ENCODE assay signal across 21 cellular contexts in the genomic region with DNA sequence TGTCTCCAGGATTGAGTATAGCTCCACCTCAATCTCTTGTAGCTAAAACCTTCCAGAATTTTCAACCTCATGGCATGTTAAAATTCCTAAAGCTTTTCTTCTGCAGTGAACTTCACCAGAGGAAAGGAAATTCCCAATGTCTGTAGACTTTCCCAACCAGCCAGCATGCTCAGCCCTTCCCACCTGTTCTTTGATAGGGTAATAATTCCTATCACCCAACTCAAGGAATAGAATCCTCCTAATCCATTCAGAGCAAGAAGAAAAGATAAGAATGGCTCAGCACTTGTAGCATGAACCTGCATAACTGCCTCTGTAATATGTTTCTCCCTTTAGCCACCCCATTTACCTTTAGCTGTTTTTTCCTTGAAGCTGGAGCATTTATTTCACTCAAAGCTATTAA.
"Had no signal": no experiment of that assay in that cellular context is flagged by ENCODE, and none has a peak within 500 bp of the region (broad histone marks: within the 10 kb centered on the region; RNA-seq: fewer than 3 reads in every experiment).

No MANE protein-coding gene starts in this region.

- H3K4me3 Mint-ChIP-seq: activated CD4-positive, alpha-beta memory T cell treated with anti-CD3 and anti-CD28 coated beads for 36 hours; activated naive CD4-positive, alpha-beta T cell treated with anti-CD3 and anti-CD28 coated beads, Interleukin-2, amount 10 ng/mL, durations not matched to agents 7 days and 5 days; activated T-cell treated with anti-CD3 and anti-CD28 coated beads, Interleukin-2, amount 50 U/mL, for 72 hours; natural killer cell treated with Interleukin-12 subunit alpha and Interleukin-12 subunit beta and Interleukin-15 and Interleukin-18, amount 100 ng/mL, for 72 hours; stimulated activated naive CD8-positive, alpha-beta T cell treated with anti-CD3 and anti-CD28 coated beads, Interleukin-15, Interleukin-2, amounts not matched to agents 100 ng/mL and 50 ng/mL, for 24 hours; T-helper 17 cell had no signal

- H3K27ac ChIP-seq: brain microvascular endothelial cell, dorsolateral prefrontal cortex, lower lobe of right lung, ovary had no signal

- H3K9me3 ChIP-seq: heart right ventricle, lower lobe of right lung, ovary, prostate gland, tibial nerve had no signal

- H3K4me3 ChIP-seq: dorsolateral prefrontal cortex, heart right ventricle, lower lobe of right lung, ovary, prostate gland, tibial nerve had no signal

- H3K27me3 ChIP-seq: brain microvascular endothelial cell, heart right ventricle, ovary, tibial nerve had no signal

- H3K4me1 ChIP-seq: prostate gland had no signal

- H3K36me3 Mint-ChIP-seq: activated CD4-positive, alpha-beta memory T cell treated with anti-CD3 and anti-CD28 coated beads for 36 hours; natural killer cell treated with Interleukin-12 subunit alpha and Interleukin-12 subunit beta and Interleukin-15 and Interleukin-18, amount 100 ng/mL, for 72 hours had no signal

- H3K36me3 ChIP-seq: brain microvascular endothelial cell, heart right ventricle, lower lobe of right lung, ovary, prostate gland, tibial nerve had no signal

- H3K4me1 Mint-ChIP-seq: activated naive CD4-positive, alpha-beta T cell treated with anti-CD3 and anti-CD28 coated beads, Interleukin-2, amount 10 ng/mL, durations not matched to agents 7 days and 5 days; T-helper 17 cell had no signal

- H3K27me3 Mint-ChIP-seq: activated CD4-positive, alpha-beta memory T cell treated with anti-CD3 and anti-CD28 coated beads for 36 hours; activated naive CD4-positive, alpha-beta T cell treated with anti-CD3 and anti-CD28 coated beads, Interleukin-2, amount 10 ng/mL, durations not matched to agents 7 days and 5 days; stimulated activated naive CD8-positive, alpha-beta T cell treated with anti-CD3 and anti-CD28 coated beads, Interleukin-15, Interleukin-2, amounts not matched to agents 100 ng/mL and 50 ng/mL, for 24 hours; T-helper 17 cell had no signal

- ATAC-seq: activated T-cell treated with anti-CD3 and anti-CD28 coated beads, Interleukin-2, amount 50 U/mL, for 72 hours; natural killer cell treated with Interleukin-12 subunit alpha and Interleukin-12 subunit beta and Interleukin-15 and Interleukin-18, amount 100 ng/mL, for 72 hours; T-helper 17 cell had no signal

- H3K27ac Mint-ChIP-seq: activated CD4-positive, alpha-beta memory T cell treated with anti-CD3 and anti-CD28 coated beads for 36 hours; activated naive CD4-positive, alpha-beta T cell treated with anti-CD3 and anti-CD28 coated beads, Interleukin-2, amount 10 ng/mL, durations not matched to agents 7 days and 5 days; activated T-cell treated with anti-CD3 and anti-CD28 coated beads, Interleukin-2, amount 50 U/mL, for 72 hours; natural killer cell treated with Interleukin-12 subunit alpha and Interleukin-12 subunit beta and Interleukin-15 and Interleukin-18, amount 100 ng/mL, for 72 hours; stimulated activated naive CD8-positive, alpha-beta T cell treated with anti-CD3 and anti-CD28 coated beads, Interleukin-15, Interleukin-2, amounts not matched to agents 100 ng/mL and 50 ng/mL, for 24 hours; T-helper 17 cell had no signal

- DNase-seq: activated CD4-positive, alpha-beta memory T cell treated with anti-CD3 and anti-CD28 coated beads for 36 hours; activated CD4-positive, alpha-beta T cell treated with anti-CD3 and anti-CD28 coated beads for 48 hours; activated effector memory CD4-positive, alpha-beta T cell treated with Interleukin-2 at 50 U/mL for 16 hours; activated naive CD4-positive, alpha-beta T cell treated with anti-CD3 and anti-CD28 coated beads, Interleukin-2, amount 10 ng/mL, durations not matched to agents 7 days and 5 days; activated T-cell treated with anti-CD3 and anti-CD28 coated beads, Interleukin-2, amount 50 U/mL, for 72 hours; anterior cingulate cortex; caudate nucleus; dorsolateral prefrontal cortex; kidney; lower lobe of right lung; stimulated activated CD4-positive, alpha-beta T cell treated with anti-CD3 and anti-CD28 coated beads, Interleukin-1b, Interleukin-23, amount 100 ng/mL, for 48 hours; substantia nigra; SW 1271; T-helper 17 cell had no signal

- H3K9me3 Mint-ChIP-seq: activated CD4-positive, alpha-beta memory T cell treated with anti-CD3 and anti-CD28 coated beads for 36 hours had no signal

- FAIRE-seq: kidney had no signal
